25 cellular contexts compared by ENCODE assay signal in genomic region chrX:123581586-123581985, GRCh38.
DNase-seq lines count a peak whose midpoint lies in the region; ATAC-seq, FAIRE-seq and TF ChIP-seq lines count a peak whose summit lies in the region.
"Had no signal": no experiment of that assay in that cellular context is flagged by ENCODE, and none has a peak within 500 bp of the region (broad histone marks: within the 10 kb centered on the region; RNA-seq: fewer than 3 reads in every experiment).

No MANE protein-coding gene starts in this region.

- TF ChIP-seq CTCF in kidney (IDR thresholded peaks at IDR 0.05; ENCODE audit: borderline replicate concordance, extremely low read depth, insufficient read depth) = no peak
- no peak for TF ChIP-seq CTCF in omental fat pad (IDR thresholded peaks at IDR 0.05)

- FAIRE-seq in kidney (lab: Jason Lieb, UNC) = peak; percentile 80
- FAIRE-seq: bronchial epithelial cell had no signal

- no peaks in the 10 kb centered on the region for H3K36me3 ChIP-seq in HUES48 (ENCODE audit: control insufficient read depth, insufficient read depth, low read length)
- no peaks in the 10 kb centered on the region for H3K36me3 ChIP-seq in kidney (ENCODE audit: control insufficient read depth in 1 of 2, insufficient read depth in 2 of 2, low read length in 2 of 2)
- H3K36me3 ChIP-seq: HAP-1, thyroid gland had no signal

- H3K27ac ChIP-seq in HUES48 (ENCODE audit: low read depth, low read length) (peak overlapping the region; percentile 93), kidney (ENCODE audit: low read depth in 2 of 2, low read length in 2 of 2) (no peak overlapping the region)
- H3K27ac ChIP-seq: thyroid gland had no signal

- no peak overlapping the region for H3K4me3 ChIP-seq in HUES48 (ENCODE audit: low read depth, low read length)
- H3K4me3 ChIP-seq in kidney (ENCODE audit: low read length in 2 of 2) = no peak overlapping the region
- H3K4me3 ChIP-seq: HAP-1, thyroid gland had no signal

- no peaks in the 10 kb centered on the region for H3K9me3 ChIP-seq in HUES48 (ENCODE audit: control insufficient read depth, insufficient read depth, low read length)
- H3K9me3 ChIP-seq in kidney (ENCODE audit: control insufficient read depth in 1 of 2, low read length in 2 of 2) = no peaks in the 10 kb centered on the region
- H3K9me3 ChIP-seq: thyroid gland had no signal

- no peaks in the 10 kb centered on the region for H3K27me3 ChIP-seq in HUES48 (ENCODE audit: control insufficient read depth, insufficient read depth, low read length)
- H3K27me3 ChIP-seq: thyroid gland had no signal

- DNase-seq in kidney (no peak), omental fat pad (ENCODE audit: low spot score) (no peak), T-helper 1 cell (no peak)
- DNase-seq: activated B cell treated with CpG ODN at 0.5 μM for 24 hours; activated CD4-positive, alpha-beta T cell treated with anti-CD3 and anti-CD28 coated beads, Interleukin-2, amount 50 U/mL, for 48 hours; activated gamma-delta T cell; CD4-positive, CD25-positive, alpha-beta regulatory T cell; GDM1; left cardiac atrium; mesendoderm; NCI-H1048; NCI-H2081 treated with DMSO at 0.1 percent for 48 hours; NCI-H446 treated with DMSO at 0.1 percent for 48 hours; posterior cingulate gyrus; stimulated activated naive CD4-positive, alpha-beta T cell treated with Interleukin-2 at 50 U/mL for 16 hours; thyroid gland had no signal

- intact Hi-C loops in kidney (cut with DNase I) = no loop called here

- H3K4me1 ChIP-seq in HUES48 (ENCODE audit: control insufficient read depth, insufficient read depth, low read length) (peaks cover 30% of the 10 kb centered on the region), kidney (ENCODE audit: control insufficient read depth in 1 of 2, insufficient read depth in 1 of 2, low read depth in 1 of 2, low read length in 2 of 2) (no peaks in the 10 kb centered on the region)
- H3K4me1 ChIP-seq: thyroid gland had no signal

- peak; percentile 80 for ATAC-seq in GM18867 (IDR thresholded peaks at IDR 0.05; ENCODE audit: unreplicated experiment)
- peak; percentile 76 for ATAC-seq in GM21717 (IDR thresholded peaks at IDR 0.05; ENCODE audit: unreplicated experiment)
- ATAC-seq in HG02973 (IDR thresholded peaks at IDR 0.05; ENCODE audit: unreplicated experiment) = no peak
- ATAC-seq in omental fat pad (ENCODE audit: low FRiP score) = no peak
- no peak for ATAC-seq in HG03135 (IDR thresholded peaks at IDR 0.05; ENCODE audit: unreplicated experiment)
- ATAC-seq: left cardiac atrium; natural killer cell treated with Interleukin-12 subunit alpha and Interleukin-12 subunit beta and Interleukin-15 and Interleukin-18, amount 100 ng/mL, for 72 hours; SK-N-SH treated with all-trans-retinoic acid at 6 μM for 48 hours had no signal

- H3K9ac ChIP-seq in HUES48 (ENCODE audit: low read depth, low read length) (no peak overlapping the region), kidney (ENCODE audit: low read length in 2 of 2) (no peak overlapping the region)

Comparison
In these comparisons a context has a peak if more than half of its experiments do, and no peak if none do; other contexts are left out.
1. ATAC-seq: peak in GM18867 (single experiment) and GM21717 (single experiment); none in HG02973 (single experiment), omental fat pad (single experiment) and HG03135 (single experiment).